In genomic region chr17:78126895-78127239, GRCh38 we compare ENCODE assay signal across 1 cellular context.
TF ChIP-seq lines count a peak whose summit lies in the region.

No MANE protein-coding gene starts in this region.

TF ChIP-seq in H1, 55 proteins besides CTCF, POLR2A, EP300 and RAD21:
- TF ChIP-seq PHF8 (conservative IDR thresholded peaks at IDR 0.05; ENCODE audit: low read depth, low read length): no peak
- no peak for TF ChIP-seq RBBP5 (IDR thresholded peaks at IDR 0.05; ENCODE audit: borderline replicate concordance, low read depth, low read length)
- TF ChIP-seq SP2 (IDR thresholded peaks at IDR 0.05; ENCODE audit: low read length): no peak
- TF ChIP-seq SIN3A (conservative IDR thresholded peaks at IDR 0.05 in 1 of 2, IDR thresholded peaks at IDR 0.05 in 1 of 2; ENCODE audit: low read depth in 1 of 2, low read length in 2 of 2): no peak
- TF ChIP-seq EGR1 (IDR thresholded peaks at IDR 0.05; ENCODE audit: borderline replicate concordance, low read depth, low read length): no peak
- TF ChIP-seq ATF2 (IDR thresholded peaks at IDR 0.05; ENCODE audit: low read length): no peak
- no peak for TF ChIP-seq SRF (IDR thresholded peaks at IDR 0.05; ENCODE audit: low read depth, low read length)
- no peak for TF ChIP-seq SUZ12 (IDR thresholded peaks at IDR 0.05; ENCODE audit: low read length)
- TF ChIP-seq JUND (IDR thresholded peaks at IDR 0.05; ENCODE audit: low read length): no peak
- TF ChIP-seq BACH1 (IDR thresholded peaks at IDR 0.05; ENCODE audit: low read length): no peak
- no peak for TF ChIP-seq MAX (IDR thresholded peaks at IDR 0.05)
- no peak for TF ChIP-seq BRCA1 (IDR thresholded peaks at IDR 0.05; ENCODE audit: low read depth, low read length)
- no peak for TF ChIP-seq SP1 (IDR thresholded peaks at IDR 0.05; ENCODE audit: low read depth, low read length)
- TF ChIP-seq GABPA (IDR thresholded peaks at IDR 0.05; ENCODE audit: borderline replicate concordance, insufficient read depth, low read length): no peak
- no peak for TF ChIP-seq ZNF274 (IDR thresholded peaks at IDR 0.05; ENCODE audit: borderline replicate concordance, extremely low read depth, low read length)
- no peak for TF ChIP-seq RFX5 (IDR thresholded peaks at IDR 0.05; ENCODE audit: borderline replicate concordance, low read depth, low read length)
- no peak for TF ChIP-seq SP4 (IDR thresholded peaks at IDR 0.05; ENCODE audit: low read length)
